20 cellular contexts compared by ENCODE assay signal in genomic region chr16:63808730-63809129, GRCh38.
"Had no signal": no experiment of that assay in that cellular context is flagged by ENCODE, and none has a peak within 500 bp of the region (broad histone marks: within the 10 kb centered on the region; RNA-seq: fewer than 3 reads in every experiment).

No MANE protein-coding gene starts in this region.

- H3K4me3 ChIP-seq: MG63, SJSA1, SK-N-MC had no signal

- H3K27ac ChIP-seq: SJSA1, SK-N-MC had no signal

- DNase-seq: KBM-7; MG63; NCI-H1048; NCI-H1105; NCI-H1417 treated with DMSO at 0.1 percent for 48 hours; NCI-H146; NCI-H1694 treated with DMSO at 0.1 percent for 48 hours; NCI-H1930; NCI-H2081; NCI-H2107; NCI-H2227 treated with DMSO at 0.1 percent for 48 hours; NCI-H524; NCI-H526 treated with DMSO at 0.1 percent for 48 hours; NCI-H748 treated with DMSO at 0.1 percent for 48 hours; NK-92 treated with Interleukin-12 subunit alpha and Interleukin-12 subunit beta, amount 100 ng/mL, for 24 hours; Right ventricle myocardium superior; RPMI8226; SIG-M5 had no signal

- H3K36me3 ChIP-seq: MG63, SJSA1 had no signal

- H3K27me3 ChIP-seq: MG63, SJSA1 had no signal

- H3K9me3 ChIP-seq: MG63, SJSA1 had no signal

- H3K4me1 ChIP-seq: SJSA1 had no signal
